Comparison of ENCODE assay signal across 8 cellular contexts in the genomic region with DNA sequence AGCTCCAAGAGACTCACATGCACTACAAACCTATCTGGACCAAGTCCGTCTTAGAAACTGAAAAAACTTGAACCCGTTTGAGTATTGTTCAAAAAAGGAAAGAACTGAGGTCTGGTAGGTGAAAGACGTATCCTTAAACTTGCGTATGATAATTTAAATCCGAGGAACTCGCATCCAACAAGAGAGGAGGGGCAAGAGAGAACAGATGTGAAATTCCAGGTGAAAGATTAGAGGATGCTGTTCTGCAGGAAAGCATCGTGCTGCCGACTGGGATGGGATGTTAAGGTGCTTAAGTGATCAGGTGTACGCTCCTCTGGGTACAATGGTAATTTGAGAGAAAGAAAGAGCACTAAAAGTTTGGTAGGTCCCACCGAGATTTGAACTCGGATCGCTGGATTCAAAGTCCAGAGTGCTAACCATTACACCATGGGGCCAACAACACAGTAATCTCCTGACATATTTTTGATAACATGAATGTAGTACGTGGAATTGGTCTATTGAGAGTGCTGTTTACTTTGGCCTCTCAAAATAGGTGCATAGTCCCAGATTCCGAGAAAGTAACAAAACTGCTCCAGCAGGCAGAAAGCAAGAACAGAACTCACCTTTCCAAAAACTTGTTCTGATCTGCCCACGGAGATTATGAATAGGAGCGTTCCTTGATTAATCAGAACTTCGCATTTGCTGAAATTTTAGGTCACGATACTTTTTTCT. TPM values are rescaled to one million over a fixed set of nuclear protein-coding genes. Genes with fewer than 3 reads are reported as not detected.
DNase-seq lines count a peak whose midpoint lies in the region; ATAC-seq and TF ChIP-seq lines count a peak whose summit lies in the region.

No MANE protein-coding gene starts in this region.

- H3K4me1 Mint-ChIP-seq in CD8-positive, alpha-beta memory T cell: peaks cover 43 to 71% (median 61%) of the 10 kb centered on the region in 3 donors
- H3K4me1 Mint-ChIP-seq in activated CD8-positive, alpha-beta T cell treated with anti-CD3 and anti-CD28 coated beads for 36 hours (ENCODE audit: low read depth): peaks cover 36% of the 10 kb centered on the region

- no peaks in the 10 kb centered on the region for H3K9me3 ChIP-seq in CD8-positive, alpha-beta memory T cell (ENCODE audit: low read length)
- H3K9me3 ChIP-seq in muscle layer of duodenum (ENCODE audit: control insufficient read depth in 1 of 2, low read length in 2 of 2) (no peaks in the 10 kb centered on the region), tibial nerve (no peaks in the 10 kb centered on the region)

- peak in 3 of 5 donors; percentile 55 to 70 (median 58) for DNase-seq in CD8-positive, alpha-beta memory T cell
- DNase-seq in NCI-H748 (lab: John Stamatoyannopoulos, UW; ENCODE audit: unreplicated experiment): peak; percentile 86
- DNase-seq in activated CD8-positive, alpha-beta T cell treated with anti-CD3 and anti-CD28 coated beads for 36 hours: peak; percentile 76
- DNase-seq in erythroblast (lab: John Stamatoyannopoulos, UW): peak; percentile 83 to 90
- peak in 1 of 2 donors; percentile 71 for DNase-seq in tibial nerve (ENCODE audit: low spot score in 2 of 2)

- peak in 1 of 2 donors; percentile 18 for TF ChIP-seq EP300 in tibial nerve (IDR thresholded peaks at IDR 0.05)

- peaks cover 0 to 24% of the 10 kb centered on the region in 2 donors for H3K27me3 Mint-ChIP-seq in CD8-positive, alpha-beta memory T cell
- no peaks in the 10 kb centered on the region for H3K27me3 Mint-ChIP-seq in activated CD8-positive, alpha-beta T cell treated with anti-CD3 and anti-CD28 coated beads for 36 hours

- peaks cover 8% of the 10 kb centered on the region for H3K4me1 ChIP-seq in CD8-positive, alpha-beta memory T cell (ENCODE audit: insufficient read depth, low read length)
- H3K4me1 ChIP-seq in muscle layer of duodenum (ENCODE audit: control insufficient read depth in 1 of 2, insufficient read depth in 2 of 2, low read length in 2 of 2) (peaks cover 0 to 9% of the 10 kb centered on the region in 2 donors), tibial nerve (peaks cover 0 to 18% (median 0%) of the 10 kb centered on the region in 4 donors)

- H3K27ac Mint-ChIP-seq in CD8-positive, alpha-beta memory T cell: peak overlapping the region; percentile 74 to 100 (median 89)
- H3K27ac Mint-ChIP-seq in activated CD8-positive, alpha-beta T cell treated with anti-CD3 and anti-CD28 coated beads for 36 hours: peak overlapping the region; percentile 93

- H3K9me3 Mint-ChIP-seq in CD8-positive, alpha-beta memory T cell: peaks cover 0 to 15% (median 7%) of the 10 kb centered on the region in 5 donors
- H3K9me3 Mint-ChIP-seq in activated CD8-positive, alpha-beta T cell treated with anti-CD3 and anti-CD28 coated beads for 36 hours: no peaks in the 10 kb centered on the region

- 6 to 8% methylated on average over 18 of the region's 18 CpGs for WGBS in tibial nerve, 2 donors

- POLR2A ChIA-PET in CD8-positive, alpha-beta memory T cell (lab: Charles Lee): interaction anchor here (0.7 to 3.7 kb wide), 4 partner anchors 17 to 123 kb away, joined by 4 to 14 read pairs (median 6); a partner anchor contains a TSS
- POLR2A ChIA-PET in activated CD8-positive, alpha-beta T cell treated with anti-CD3 and anti-CD28 coated beads for 36 hours (lab: Charles Lee): interaction anchor here (0.7 to 1.6 kb wide), 4 partner anchors 27 to 41 kb away, joined by 3 to 8 read pairs (median 4); a partner anchor contains a TSS

- no peak for TF ChIP-seq POLR2A in erythroblast (IDR thresholded peaks at IDR 0.05; ENCODE audit: low read length)
- TF ChIP-seq POLR2A in tibial nerve (IDR thresholded peaks at IDR 0.05): no peak

- peak; percentile 36 for ATAC-seq in HG03196 (IDR thresholded peaks at IDR 0.05; ENCODE audit: unreplicated experiment)
- peak; percentile 44 for ATAC-seq in activated CD8-positive, alpha-beta T cell treated with anti-CD3 and anti-CD28 coated beads for 36 hours
- no peak for ATAC-seq in HG02981 (IDR thresholded peaks at IDR 0.05; ENCODE audit: unreplicated experiment)

- CTCF ChIA-PET in CD8-positive, alpha-beta memory T cell (lab: Charles Lee): interaction anchor here (1.0 kb wide), 1 partner anchor 37 kb away, joined by 3 read pairs; no protein-coding TSS in a partner anchor
- CTCF ChIA-PET in activated CD8-positive, alpha-beta T cell treated with anti-CD3 and anti-CD28 coated beads for 36 hours (lab: Charles Lee): no interaction called here

- peaks cover 0 to 6% (median 0%) of the 10 kb centered on the region in 3 donors for H3K36me3 Mint-ChIP-seq in CD8-positive, alpha-beta memory T cell
- peaks cover 2% of the 10 kb centered on the region for H3K36me3 Mint-ChIP-seq in activated CD8-positive, alpha-beta T cell treated with anti-CD3 and anti-CD28 coated beads for 36 hours (ENCODE audit: low read depth)

- H3K4me3 ChIP-seq in CD8-positive, alpha-beta memory T cell (ENCODE audit: low read length): peak overlapping the region; percentile 89
- H3K4me3 ChIP-seq in muscle layer of duodenum (ENCODE audit: low read depth in 1 of 2, low read length in 2 of 2) (peak overlapping the region; percentile 52 to 87), tibial nerve (peak overlapping the region; percentile 2 to 57 (median 29))

- intact Hi-C loops in activated CD8-positive, alpha-beta T cell treated with anti-CD3 and anti-CD28 coated beads for 36 hours (cut with micrococcal nuclease): loop anchor here (2.0 to 5.0 kb wide), 3 partner anchors 27 to 241 kb away; a partner anchor contains a TSS

- H3K36me3 ChIP-seq in CD8-positive, alpha-beta memory T cell (ENCODE audit: insufficient read depth, low read length): no peaks in the 10 kb centered on the region
- H3K36me3 ChIP-seq in muscle layer of duodenum (ENCODE audit: control insufficient read depth in 1 of 2, insufficient read depth in 2 of 2, low read length in 2 of 2): no peaks in the 10 kb centered on the region
- H3K36me3 ChIP-seq in tibial nerve: no peaks in the 10 kb centered on the region

- TF ChIP-seq CTCF in activated CD8-positive, alpha-beta T cell treated with anti-CD3 and anti-CD28 coated beads for 36 hours (IDR thresholded peaks at IDR 0.05): no peak
- TF ChIP-seq CTCF in tibial nerve (IDR thresholded peaks at IDR 0.05): no peak

- peak overlapping the region; percentile 74 for H3K27ac ChIP-seq in CD8-positive, alpha-beta memory T cell (ENCODE audit: low read depth, low read length)
- H3K27ac ChIP-seq in muscle layer of duodenum (ENCODE audit: low read length) (peak overlapping the region; percentile 19), tibial nerve (peak overlapping the region in 3 of 4 donors; percentile 21 to 76 (median 44))

- H3K4me3 Mint-ChIP-seq in CD8-positive, alpha-beta memory T cell: peak overlapping the region; percentile 85 to 97 (median 94)
- peak overlapping the region; percentile 84 for H3K4me3 Mint-ChIP-seq in activated CD8-positive, alpha-beta T cell treated with anti-CD3 and anti-CD28 coated beads for 36 hours

- H3K27me3 ChIP-seq in CD8-positive, alpha-beta memory T cell (ENCODE audit: insufficient read depth, low read length, poor library complexity, severe bottlenecking): no peaks in the 10 kb centered on the region
- H3K27me3 ChIP-seq in muscle layer of duodenum (ENCODE audit: low read depth, low read length) (no peaks in the 10 kb centered on the region), tibial nerve (peaks cover 0 to under 1% of the 10 kb centered on the region in 2 donors)

RNA-seq across cellular contexts. Expression of gene BTN3A2, which starts 53.5 kb away (rescaled TPM):
- total RNA-seq in CD8-positive, alpha-beta memory T cell: 10 to 100 TPM; 36.4 to 38.7 TPM
- polyA plus RNA-seq in CD8-positive, alpha-beta memory T cell: 174 TPM
- total RNA-seq in activated CD8-positive, alpha-beta T cell treated with anti-CD3 and anti-CD28 coated beads for 36 hours: 10 to 100 TPM; 58.4 to 63.5 TPM
- total RNA-seq in tibial nerve: 10 to 100 TPM in 3 of 4 donors, 1 to 10 TPM in 1; 8.4 to 14.0 (median 12.1) TPM

Comparison
In these comparisons a context has a peak if more than half of its experiments do, and no peak if none do; other contexts are left out.
1. H3K27ac ChIP-seq: peak in every context shown above with its lines; median percentile 74 in CD8-positive, alpha-beta memory T cell; 44 in tibial nerve; 19 in muscle layer of duodenum.
2. H3K4me3 ChIP-seq: peak in every context shown above with its lines; median percentile 89 in CD8-positive, alpha-beta memory T cell; 70 in muscle layer of duodenum; 29 in tibial nerve.